7 cellular contexts compared by ENCODE assay signal in the genomic region with DNA sequence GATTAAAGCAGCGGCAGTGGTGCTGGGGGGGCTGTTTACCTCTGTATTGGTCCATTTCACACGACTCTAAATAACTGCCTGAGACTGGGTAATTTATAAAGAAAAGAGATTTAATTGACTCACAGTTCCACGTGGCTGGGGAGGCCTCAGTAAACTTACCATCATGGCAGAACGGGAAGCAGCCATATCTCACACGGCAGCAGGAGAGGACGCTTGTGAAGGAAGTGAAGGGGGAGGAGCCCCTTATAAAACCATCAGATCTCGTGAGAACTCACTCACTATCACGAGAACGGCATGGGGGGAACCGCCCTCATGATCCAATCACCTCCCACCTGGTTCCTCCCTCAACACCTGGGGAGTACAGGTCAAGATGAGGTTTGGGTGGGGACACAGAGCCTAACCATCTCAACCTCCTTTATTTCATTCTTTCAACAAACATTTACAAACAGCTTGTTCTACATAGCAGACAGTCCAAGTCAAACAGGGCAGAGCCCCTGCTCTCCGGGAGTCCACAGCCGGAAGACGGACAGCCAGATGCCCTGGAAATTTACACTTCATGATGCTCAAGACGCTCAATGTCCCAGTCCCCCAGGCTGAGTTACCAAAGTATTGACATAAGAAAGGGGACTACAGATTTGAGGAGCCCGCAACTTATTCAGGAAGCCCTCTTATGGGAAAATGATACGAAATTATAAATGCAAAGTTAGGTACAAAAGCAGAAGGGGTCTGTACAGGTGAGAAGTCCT. TPM values are rescaled to one million over a fixed set of nuclear protein-coding genes. Genes with fewer than 3 reads are reported as not detected.
DNase-seq lines count a peak whose midpoint lies in the region; ATAC-seq and TF ChIP-seq lines count a peak whose summit lies in the region.

No MANE protein-coding gene starts in this region.

- ATAC-seq in GM19328 (IDR thresholded peaks at IDR 0.05; ENCODE audit: unreplicated experiment), result no peak

- H3K9me3 ChIP-seq in endodermal cell (ENCODE audit: control insufficient read depth, low read length), result no peaks in the 10 kb centered on the region

- H3K9me3 Mint-ChIP-seq in endodermal cell, result peaks cover 9% of the 10 kb centered on the region

- H3K27ac ChIP-seq in endodermal cell (ENCODE audit: low read depth, low read length), result no peak overlapping the region

- peaks cover 16% of the 10 kb centered on the region for H3K27me3 ChIP-seq in endodermal cell (ENCODE audit: control insufficient read depth, insufficient read depth, low read length, poor library complexity, severe bottlenecking)

- peak; percentile 59 for DNase-seq in Daoy (ENCODE audit: low read depth)
- DNase-seq in HS-27A (ENCODE audit: low read depth), result peak; percentile 39
- DNase-seq in OCI-M1 (lab: John Stamatoyannopoulos, UW), result peak; percentile 89
- peak; percentile 60 for DNase-seq in endodermal cell
- no peak for DNase-seq in DMS79 treated with DMSO at 0.1 percent for 48 hours (lab: John Stamatoyannopoulos, UW)
- no peak for DNase-seq in Kasumi-1 (lab: John Stamatoyannopoulos, UW)

- peaks cover 26% of the 10 kb centered on the region for H3K4me1 Mint-ChIP-seq in endodermal cell

- H3K4me3 ChIP-seq in endodermal cell (ENCODE audit: low read length), result no peak overlapping the region

- peaks cover 8% of the 10 kb centered on the region for H3K27me3 Mint-ChIP-seq in endodermal cell (ENCODE audit: insufficient read depth)

- H3K4me1 ChIP-seq in endodermal cell (ENCODE audit: control insufficient read depth, insufficient read depth, low read length), result no peaks in the 10 kb centered on the region

- no peak overlapping the region for H3K27ac Mint-ChIP-seq in endodermal cell

- H3K9ac ChIP-seq in endodermal cell (ENCODE audit: extremely low read depth, low read length, poor library complexity, severe bottlenecking), result no peak overlapping the region

- WGBS in endodermal cell (ENCODE audit: insufficient coverage in 1 of 2, insufficient read length in 1 of 2), 2 experiments, result 76 to 80% methylated on average over 8 to 16 of the region's 16 CpGs

- TF ChIP-seq CTCF in endodermal cell (conservative IDR thresholded peaks at IDR 0.05), result no peak

- no peaks in the 10 kb centered on the region for H3K36me3 ChIP-seq in endodermal cell (ENCODE audit: control insufficient read depth, insufficient read depth, low read length)

- H3K4me3 Mint-ChIP-seq in endodermal cell, result no peak overlapping the region

- no peaks in the 10 kb centered on the region for H3K36me3 Mint-ChIP-seq in endodermal cell (ENCODE audit: low read depth)

RNA-seq across cellular contexts. Expression of gene HMGXB4, which starts 26.3 kb away (rescaled TPM):
- 10.3 and 11.0 TPM in 2 replicates for total RNA-seq in Daoy (2014; rRNA removed; shearing (Covaris generic))
- 10 to 100 TPM; 36.2 to 58.9 TPM for total RNA-seq in endodermal cell
- polyA plus RNA-seq in endodermal cell (2013, experiment 1 of 2), result 49.8 TPM
- polyA plus RNA-seq in endodermal cell (2013, experiment 2 of 2), result 50.5 TPM

Comparison
In these comparisons a context has a peak if more than half of its experiments do, and no peak if none do; other contexts are left out.
1. DNase-seq: peak in Daoy (single experiment), HS-27A (single experiment), OCI-M1 (single experiment) and endodermal cell (single experiment); none in DMS79 treated with DMSO at 0.1 percent for 48 hours (single experiment) and Kasumi-1 (0 of 2).